In genomic region chr5:95835682-95836405, GRCh38 we compare ENCODE assay signal across 1 cellular context.
TF ChIP-seq lines count a peak whose summit lies in the region.

No MANE protein-coding gene starts in this region.

TF ChIP-seq in A549, 52 proteins besides CTCF, POLR2A, EP300 and RAD21 (continued from another document):
- TF ChIP-seq REST (IDR thresholded peaks at IDR 0.05): no peak
